20 cellular contexts compared by ENCODE assay signal in genomic region chr4:81896936-81897335, GRCh38.
DNase-seq lines count a peak whose midpoint lies in the region; ATAC-seq and TF ChIP-seq lines count a peak whose summit lies in the region.
"Had no signal": no experiment of that assay in that cellular context is flagged by ENCODE, and none has a peak within 500 bp of the region (broad histone marks: within the 10 kb centered on the region; RNA-seq: fewer than 3 reads in every experiment).

No MANE protein-coding gene starts in this region.

- H3K36me3 ChIP-seq in mammary epithelial cell (ENCODE audit: insufficient read depth, low read length): no peaks in the 10 kb centered on the region
- H3K36me3 ChIP-seq in CD8-positive, alpha-beta memory T cell (ENCODE audit: insufficient read depth, low read length): no peaks in the 10 kb centered on the region

- H3K27ac Mint-ChIP-seq in CD8-positive, alpha-beta memory T cell: no peak overlapping the region

- H3K9ac ChIP-seq in mammary epithelial cell (ENCODE audit: insufficient read depth, low read length): no peak overlapping the region
- H3K9ac ChIP-seq: GM23248 had no signal

- no peaks in the 10 kb centered on the region for H3K36me3 Mint-ChIP-seq in CD8-positive, alpha-beta memory T cell

- peaks cover 9% of the 10 kb centered on the region for H3K4me1 ChIP-seq in mammary epithelial cell (ENCODE audit: insufficient read depth, low read length)
- H3K4me1 ChIP-seq in CD8-positive, alpha-beta memory T cell (ENCODE audit: insufficient read depth, low read length): no peaks in the 10 kb centered on the region
- H3K4me1 ChIP-seq: A549 had no signal

- in situ Hi-C loops in mammary epithelial cell (cut with MboI; ENCODE audit: low sequenced_read_pairs in 2 of 2): no loop called here

- peaks cover 3 to 8% of the 10 kb centered on the region in 2 donors for H3K27me3 Mint-ChIP-seq in CD8-positive, alpha-beta memory T cell

- no peak for TF ChIP-seq CTCF in mammary epithelial cell (conservative IDR thresholded peaks at IDR 0.05 in 1 of 2, IDR thresholded peaks at IDR 0.05 in 1 of 2; ENCODE audit: extremely low read depth in 1 of 2, insufficient read depth in 1 of 2, low read depth in 1 of 2, low read length in 2 of 2)

- CTCF ChIA-PET in mammary epithelial cell (lab: Charles Lee; ENCODE audit: low non-redundant PET): interaction anchor here (0.6 to 0.7 kb wide), 3 partner anchors 75 to 477 kb away, joined by 3 to 11 read pairs (median 4); partner anchors contain the start of gene HNRNPD
- CTCF ChIA-PET in CD8-positive, alpha-beta memory T cell (lab: Charles Lee): no interaction called here

- BruUV-seq in mammary epithelial cell (replicated peaks; lab: Mats Ljungman, UMichigan): no TSS peak

- intact Hi-C loops in mammary epithelial cell (cut with micrococcal nuclease): no loop called here

- no peak overlapping the region for H3K4me3 ChIP-seq in mammary epithelial cell (replicated peaks in 1 of 3; ENCODE audit: insufficient read depth in 1 of 3, low read depth in 2 of 3, low read length in 3 of 3)
- no peak overlapping the region for H3K4me3 ChIP-seq in CD8-positive, alpha-beta memory T cell (ENCODE audit: low read length)
- H3K4me3 ChIP-seq: A549, GM23248, K562 had no signal

- H3K27ac ChIP-seq in mammary epithelial cell (ENCODE audit: insufficient read depth, low read depth, low read length): no peak overlapping the region
- H3K27ac ChIP-seq in CD8-positive, alpha-beta memory T cell (ENCODE audit: low read depth, low read length): no peak overlapping the region
- H3K27ac ChIP-seq: A549, GM23248 had no signal

- H3K4me1 Mint-ChIP-seq in CD8-positive, alpha-beta memory T cell: no peaks in the 10 kb centered on the region

- DNase-seq in DMS53 (lab: John Stamatoyannopoulos, UW) (peak; percentile 69), NCI-H2171 (lab: John Stamatoyannopoulos, UW) (peak; percentile 1), mammary epithelial cell (peak; percentile 90), kidney tubule cell (ENCODE audit: low spot score) (peak; percentile 56), NOMO-1 treated with DMSO at 0.1 percent for 48 hours (lab: John Stamatoyannopoulos, UW; ENCODE audit: unreplicated experiment) (no peak)
- DNase-seq in CD8-positive, alpha-beta memory T cell: no peak
- DNase-seq: Calu3, DMS79 treated with DMSO at 0.1 percent for 48 hours, GDM1, GM23248, NCI-H1092 treated with DMSO at 0.1 percent for 48 hours, NCI-H187, NCI-H510A, SHP77 had no signal

- no peaks in the 10 kb centered on the region for H3K9me3 Mint-ChIP-seq in CD8-positive, alpha-beta memory T cell

- dilution Hi-C loops in mammary epithelial cell (cut with HindIII; ENCODE audit: low sequenced_read_pairs): no loop called here

- 65% methylated on average over 6 of the region's 6 CpGs for WGBS in mammary epithelial cell (ENCODE audit: low coverage, missing lambda C conversion rate)

- H3K9me3 ChIP-seq in mammary epithelial cell (replicated peaks; ENCODE audit: insufficient read depth, low read length): no peaks in the 10 kb centered on the region
- H3K9me3 ChIP-seq in CD8-positive, alpha-beta memory T cell (ENCODE audit: low read length): no peaks in the 10 kb centered on the region
- H3K9me3 ChIP-seq: A549 had no signal

- POLR2A ChIA-PET in CD8-positive, alpha-beta memory T cell (lab: Charles Lee): no interaction called here

- H3K4me2 ChIP-seq in mammary epithelial cell (ENCODE audit: insufficient read depth, low read depth, low read length): no peak overlapping the region
- H3K4me2 ChIP-seq: A549 had no signal

- no peak overlapping the region for H2AFZ ChIP-seq in mammary epithelial cell (ENCODE audit: low read depth, low read length)
- H2AFZ ChIP-seq: GM23248 had no signal

- H3K79me2 ChIP-seq in mammary epithelial cell (ENCODE audit: insufficient read depth, low read length): no peaks in the 10 kb centered on the region

- ATAC-seq in HG02870 (IDR thresholded peaks at IDR 0.05; ENCODE audit: unreplicated experiment): no peak
- ATAC-seq: A549, HCT116, K562, Panc1, SK-N-SH treated with all-trans-retinoic acid at 6 μM for 48 hours had no signal

- H3K4me3 Mint-ChIP-seq in CD8-positive, alpha-beta memory T cell: no peak overlapping the region

- H4K20me1 ChIP-seq in mammary epithelial cell (ENCODE audit: insufficient read depth, low read length): no peaks in the 10 kb centered on the region

- no peaks in the 10 kb centered on the region for H3K27me3 ChIP-seq in mammary epithelial cell (ENCODE audit: insufficient read depth, low read length)
- no peaks in the 10 kb centered on the region for H3K27me3 ChIP-seq in CD8-positive, alpha-beta memory T cell (ENCODE audit: insufficient read depth, low read length, poor library complexity, severe bottlenecking)

Comparison
In these comparisons a context has a peak if more than half of its experiments do, and no peak if none do; other contexts are left out.
1. DNase-seq: peak in DMS53 (single experiment), NCI-H2171 (single experiment), mammary epithelial cell (single experiment) and kidney tubule cell (single experiment); none in NOMO-1 treated with DMSO at 0.1 percent for 48 hours (single experiment) and CD8-positive, alpha-beta memory T cell (0 of 5).